10 cellular contexts compared by ENCODE assay signal in genomic region chr6:36727491-36728021, GRCh38. TPM values are rescaled to one million over a fixed set of nuclear protein-coding genes. Genes with fewer than 3 reads are reported as not detected.
DNase-seq lines count a peak whose midpoint lies in the region; ATAC-seq and TF ChIP-seq lines count a peak whose summit lies in the region.
"Had no signal": no experiment of that assay in that cellular context is flagged by ENCODE, and none has a peak within 500 bp of the region (broad histone marks: within the 10 kb centered on the region; RNA-seq: fewer than 3 reads in every experiment).

No MANE protein-coding gene starts in this region.

- H3K9me3 Mint-ChIP-seq in WTC11, result no peaks in the 10 kb centered on the region

- no peak for TF ChIP-seq CTCF in HL-60 (IDR thresholded peaks at IDR 0.05; ENCODE audit: insufficient read depth, low read length)
- no peak for TF ChIP-seq CTCF in WTC11 (IDR thresholded peaks at IDR 0.05)

- no peak overlapping the region for H3K4me3 ChIP-seq in HL-60 (replicated peaks; ENCODE audit: insufficient read depth, low read length)

- H3K36me3 Mint-ChIP-seq in WTC11, result no peaks in the 10 kb centered on the region

- H3K27ac ChIP-seq in HL-60 (replicated peaks), result no peak overlapping the region

- DNase-seq in Daoy (ENCODE audit: low read depth) (peak; percentile 71), HL-60 (ENCODE audit: low read depth in 1 of 2, low spot score in 1 of 2) (peak; percentile 74 to 76), RPMI8226 (peak; percentile 33), islet precursor cell (peak; percentile 84), NCI-H1092 treated with DMSO at 0.1 percent for 48 hours (lab: John Stamatoyannopoulos, UW) (no peak), Ammon's horn (ENCODE audit: low spot score) (no peak), WTC11 (ENCODE audit: low spot score) (no peak)
- DNase-seq: effector CD4-positive, alpha-beta T cell; NCI-H2227 treated with DMSO at 0.1 percent for 48 hours had no signal

- ATAC-seq in GM18519 (IDR thresholded peaks at IDR 0.05; ENCODE audit: low FRiP score, unreplicated experiment), result no peak
- no peak for ATAC-seq in WTC11

- no peak overlapping the region for H3K4me3 Mint-ChIP-seq in WTC11

- peaks cover 13% of the 10 kb centered on the region for H3K4me1 Mint-ChIP-seq in WTC11

- H3K27me3 Mint-ChIP-seq in WTC11 (ENCODE audit: low read depth), result peaks cover 2% of the 10 kb centered on the region; the same call in 1 of the 2 replicates

- CTCF ChIA-PET in WTC11 (lab: Charles Lee), result interaction anchor here (1.2 to 1.6 kb wide), 2 partner anchors 55 to 113 kb away, joined by 3 to 6 read pairs; no protein-coding TSS in a partner anchor

- POLR2A ChIA-PET in WTC11 (lab: Charles Lee), result no interaction called here

- H3K27ac Mint-ChIP-seq in WTC11, result no peak overlapping the region

- no peaks in the 10 kb centered on the region for H3K27me3 ChIP-seq in HL-60 (ENCODE audit: insufficient read depth, poor library complexity, severe bottlenecking)

TF ChIP-seq in WTC11, 78 proteins besides CTCF, POLR2A, EP300 and RAD21:
- TF ChIP-seq ZBTB21 (CRISPR knock-in tag; IDR thresholded peaks at IDR 0.05; ENCODE audit: borderline replicate concordance) (no peak), ATF2 (CRISPR knock-in tag; IDR thresholded peaks at IDR 0.05; ENCODE audit: borderline replicate concordance, low read depth) (no peak), ZNF138 (CRISPR knock-in tag; conservative IDR thresholded peaks at IDR 0.05) (no peak), ZNF263 (CRISPR knock-in tag; IDR thresholded peaks at IDR 0.05; ENCODE audit: low read depth) (no peak), ZNF671 (CRISPR knock-in tag; IDR thresholded peaks at IDR 0.05) (no peak)

RNA-seq across cellular contexts. Expression of gene RAB44, which starts 29.9 kb away (rescaled TPM):
- total RNA-seq in Daoy (2014; rRNA removed; shearing (Covaris generic)), result under 0.01 and 0.65 TPM in 2 replicates
- total RNA-seq in WTC11 (2021), result 0.07 to 0.11 TPM in 2 of 3 replicates, not detected in the other

RNA-seq across cellular contexts. Expression of gene CDKN1A, which starts 49.0 kb away (rescaled TPM):
- 38.4 and 48.8 TPM in 2 replicates for total RNA-seq in Daoy (2014; rRNA removed; shearing (Covaris generic))
- 35.9 to 75.1 TPM (median 38.1 TPM) in 3 replicates for total RNA-seq in WTC11 (2021)

Comparison
In these comparisons a context has a peak if more than half of its experiments do, and no peak if none do; other contexts are left out.
1. DNase-seq: peak in Daoy (single experiment), HL-60 (2 of 2), RPMI8226 (single experiment) and islet precursor cell (single experiment); none in NCI-H1092 treated with DMSO at 0.1 percent for 48 hours (single experiment), Ammon's horn (single experiment) and WTC11 (single experiment).